1 cellular context compared by ENCODE assay signal in genomic region chr11:78417888-78418583, GRCh38.
TF ChIP-seq lines count a peak whose summit lies in the region.

No MANE protein-coding gene starts in this region.

TF ChIP-seq in HepG2, 621 proteins besides CTCF, POLR2A, EP300 and RAD21 (continued from another document and continues in another):
- TF ChIP-seq SALL1 (CRISPR knock-in tag; IDR thresholded peaks at IDR 0.05) (peak; percentile 52; the same call in 1 of the 2 replicates), ZHX1 (CRISPR knock-in tag; IDR thresholded peaks at IDR 0.05; ENCODE audit: low read depth) (no peak), ZNF772 (CRISPR knock-in tag; IDR thresholded peaks at IDR 0.05) (peak; percentile 41; the same call in 1 of the 2 replicates), ZBTB34 (CRISPR knock-in tag; IDR thresholded peaks at IDR 0.05) (no peak), NCOR1 (IDR thresholded peaks at IDR 0.05; ENCODE audit: borderline replicate concordance, low read length) (no peak), TAF1 (CRISPR knock-in tag; IDR thresholded peaks at IDR 0.05) (peak; percentile 23; the same call in 1 of the 2 replicates), ZNF124 (CRISPR knock-in tag; IDR thresholded peaks at IDR 0.05) (no peak), SP5 (CRISPR knock-in tag; IDR thresholded peaks at IDR 0.05; ENCODE audit: borderline replicate concordance, low read depth) (no peak), POGK (CRISPR knock-in tag; conservative IDR thresholded peaks at IDR 0.05) (no peak), PAXIP1 (CRISPR knock-in tag; conservative IDR thresholded peaks at IDR 0.05) (no peak; the same call in 1 of the 2 replicates), KDM4B (CRISPR knock-in tag; IDR thresholded peaks at IDR 0.05) (no peak), ETS1 (CRISPR knock-in tag; IDR thresholded peaks at IDR 0.05) (no peak), SNAPC2 (CRISPR knock-in tag; IDR thresholded peaks at IDR 0.05) (no peak), SP4 (CRISPR knock-in tag; IDR thresholded peaks at IDR 0.05) (peak; percentile 67; the same call in 1 of the 2 replicates), RXRA (CRISPR knock-in tag; IDR thresholded peaks at IDR 0.05) (peak; percentile 52; the same call in 1 of the 2 replicates), ZBTB3 (CRISPR knock-in tag; IDR thresholded peaks at IDR 0.05; ENCODE audit: borderline replicate concordance, low read depth) (no peak), TBL1XR1 (IDR thresholded peaks at IDR 0.05; ENCODE audit: borderline replicate concordance, low read length, partially characterized antibody) (no peak), CENPBD1 (CRISPR knock-in tag; IDR thresholded peaks at IDR 0.05; ENCODE audit: borderline replicate concordance, low read depth) (no peak), ZNF891 (CRISPR knock-in tag; IDR thresholded peaks at IDR 0.05) (no peak), SRY (CRISPR knock-in tag; IDR thresholded peaks at IDR 0.05) (no peak), CC2D1A (CRISPR knock-in tag; IDR thresholded peaks at IDR 0.05) (no peak), FOSL1 (CRISPR knock-in tag; IDR thresholded peaks at IDR 0.05; ENCODE audit: borderline replicate concordance) (no peak), ATRX (CRISPR knock-in tag; IDR thresholded peaks at IDR 0.05; ENCODE audit: borderline replicate concordance) (no peak), CHD4 (IDR thresholded peaks at IDR 0.05; ENCODE audit: borderline replicate concordance, low read length) (no peak), BCL3 (CRISPR knock-in tag; IDR thresholded peaks at IDR 0.05) (no peak), KAT2B (IDR thresholded peaks at IDR 0.05; ENCODE audit: borderline replicate concordance, low read depth, low read length) (0 out of 2 replicates have a peak, but pooled peaks have one; percentile 45), ZNF281 (CRISPR knock-in tag; IDR thresholded peaks at IDR 0.05; ENCODE audit: borderline replicate concordance) (no peak), TOPORS (CRISPR knock-in tag; IDR thresholded peaks at IDR 0.05) (0 out of 2 replicates have a peak, but pooled peaks have one; percentile 37), ERF (CRISPR knock-in tag; IDR thresholded peaks at IDR 0.05) (peak; percentile 68; the same call in 1 of the 2 replicates), GLMP (CRISPR knock-in tag; IDR thresholded peaks at IDR 0.05; ENCODE audit: borderline replicate concordance) (no peak), CSRNP2 (CRISPR knock-in tag; conservative IDR thresholded peaks at IDR 0.05; ENCODE audit: low read depth) (no peak), DMAP1 (CRISPR knock-in tag; IDR thresholded peaks at IDR 0.05) (0 out of 2 replicates have a peak, but pooled peaks have one; percentile 45), ZNF639 (CRISPR knock-in tag; conservative IDR thresholded peaks at IDR 0.05) (peak; percentile 55; the same call in 1 of the 2 replicates), YY1 (IDR thresholded peaks at IDR 0.05; ENCODE audit: insufficient read depth, insufficient replicate concordance, low read depth, low read length) (peak; percentile 46), ZBTB21 (CRISPR knock-in tag; IDR thresholded peaks at IDR 0.05) (no peak), CEBPG (CRISPR knock-in tag; IDR thresholded peaks at IDR 0.05) (no peak), ZNF354B (CRISPR knock-in tag; IDR thresholded peaks at IDR 0.05) (no peak), RCOR2 (CRISPR knock-in tag; IDR thresholded peaks at IDR 0.05) (no peak), FOSL2 (CRISPR knock-in tag; IDR thresholded peaks at IDR 0.05) (no peak)
